ENCODE assay signal across 1 cellular context in genomic region chr13:87999141-87999765, GRCh38.
TF ChIP-seq lines count a peak whose summit lies in the region.

No MANE protein-coding gene starts in this region.

TF ChIP-seq in GM23338, 12 proteins besides CTCF, POLR2A, EP300 and RAD21 (continued from another document):
- no peak for TF ChIP-seq REST (IDR thresholded peaks at IDR 0.05; ENCODE audit: unreplicated experiment)
- TF ChIP-seq NANOG (IDR thresholded peaks at IDR 0.05; ENCODE audit: borderline replicate concordance): no peak
- no peak for TF ChIP-seq ZNF462 (CRISPR knock-in tag; IDR thresholded peaks at IDR 0.05)
